12 cellular contexts compared by ENCODE assay signal in the genomic region with DNA sequence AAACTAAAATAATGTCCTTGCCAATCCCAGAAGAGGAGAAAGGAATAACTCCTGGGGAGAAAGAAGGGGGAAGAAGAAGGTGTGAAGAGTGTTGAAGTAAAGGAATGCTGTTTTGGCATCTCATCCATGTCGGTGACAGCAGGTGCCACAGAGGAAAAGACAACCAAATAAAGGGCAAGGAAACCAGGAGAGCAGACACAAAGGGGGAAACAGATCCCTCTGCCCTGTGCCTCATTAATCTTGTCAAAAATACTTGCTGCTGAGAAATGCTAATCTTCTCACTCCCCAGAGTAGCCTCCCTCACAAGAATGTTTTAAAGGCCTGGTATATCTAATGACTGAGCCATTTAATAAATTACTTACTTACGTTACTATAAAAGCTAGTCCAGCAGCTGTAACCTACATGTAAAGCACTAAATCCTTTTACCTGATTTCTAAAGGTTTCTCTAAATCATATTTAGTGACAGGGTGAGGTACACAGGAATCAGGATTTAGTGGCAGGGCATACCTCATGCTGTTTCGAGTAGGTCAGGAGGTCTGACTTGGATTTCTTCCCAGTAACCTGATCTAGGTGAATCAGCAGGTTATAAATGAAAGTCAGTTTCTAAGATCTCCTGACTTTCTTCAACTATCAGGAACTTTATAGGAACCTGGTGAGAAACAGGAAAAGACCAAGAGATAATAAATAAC.
A peak's percentile ranks its signal among the peaks of the same experiment; 100 is the strongest.
DNase-seq lines count a peak whose midpoint lies in the region; ATAC-seq and TF ChIP-seq lines count a peak whose summit lies in the region.
"Had no signal": no experiment of that assay in that cellular context is flagged by ENCODE, and none has a peak within 500 bp of the region (broad histone marks: within the 10 kb centered on the region; RNA-seq: fewer than 3 reads in every experiment).

No MANE protein-coding gene starts in this region.

- no peaks in the 10 kb centered on the region for H3K36me3 Mint-ChIP-seq in T-cell

- H3K4me3 Mint-ChIP-seq in T-cell, result no peak overlapping the region

- no peak for TF ChIP-seq POLR2A in gastrocnemius medialis (IDR thresholded peaks at IDR 0.05)

- ATAC-seq in gastrocnemius medialis (peak; percentile 99), HG03439 (IDR thresholded peaks at IDR 0.05; ENCODE audit: unreplicated experiment) (no peak), T-cell (replicated peaks in 1 of 4) (no peak)

- TF ChIP-seq CTCF in WERI-Rb-1 (IDR thresholded peaks at IDR 0.05; ENCODE audit: low read depth, low read length), result no peak
- TF ChIP-seq CTCF in kidney epithelial cell (IDR thresholded peaks at IDR 0.05; ENCODE audit: insufficient read depth, low read length, poor library complexity, severe bottlenecking), result no peak
- no peak for TF ChIP-seq CTCF in gastrocnemius medialis (IDR thresholded peaks at IDR 0.05 in 4 of 5, conservative IDR thresholded peaks at IDR 0.05 in 1 of 5)

- no peaks in the 10 kb centered on the region for H3K4me1 Mint-ChIP-seq in T-cell

- H3K27ac Mint-ChIP-seq in T-cell, result no peak overlapping the region

- intact Hi-C loops in gastrocnemius medialis (cut with DNase I; ENCODE audit: low total_unique reads), result loop anchor here (5.0 kb wide), 2 partner anchors 405 to 550 kb away; a partner anchor contains a TSS

- H3K27me3 Mint-ChIP-seq in T-cell, result no peaks in the 10 kb centered on the region

- no peaks in the 10 kb centered on the region for H3K9me3 Mint-ChIP-seq in T-cell

- no peaks in the 10 kb centered on the region for H3K9me3 ChIP-seq in WERI-Rb-1 (ENCODE audit: severe bottlenecking)
- no peaks in the 10 kb centered on the region for H3K9me3 ChIP-seq in gastrocnemius medialis
- H3K9me3 ChIP-seq: BE2C had no signal

- CTCF ChIA-PET in T-cell (lab: Charles Lee), result no interaction called here

- POLR2A ChIA-PET in T-cell (lab: Charles Lee), result no interaction called here

- no peak overlapping the region for H3K27ac ChIP-seq in WERI-Rb-1
- peak overlapping the region; percentile 79 to 83 (median 79) for H3K27ac ChIP-seq in gastrocnemius medialis

- DNase-seq in HT1080 (ENCODE audit: low read depth), result peak; percentile 55
- peak; percentile 26 for DNase-seq in WERI-Rb-1
- DNase-seq in kidney epithelial cell (ENCODE audit: low read depth), result peak; percentile 35
- peak; percentile 30 to 45 for DNase-seq in gastrocnemius medialis
- no peak for DNase-seq in NCI-H2227 treated with DMSO at 0.1 percent for 48 hours (lab: John Stamatoyannopoulos, UW)
- no peak for DNase-seq in T-cell
- DNase-seq: activated CD4-positive, alpha-beta T cell treated with anti-CD3 and anti-CD28 coated beads, Interleukin-2, amount 50 U/mL, for 1 hour; BE2C; NCI-H2081 treated with DMSO at 0.1 percent for 48 hours; SHP77; substantia nigra had no signal

- in situ Hi-C loops in gastrocnemius medialis (cut with MboI; ENCODE audit: low sequenced_read_pairs in 4 of 4), result no loop called here

- H3K36me3 ChIP-seq in WERI-Rb-1, result no peaks in the 10 kb centered on the region
- no peaks in the 10 kb centered on the region for H3K36me3 ChIP-seq in kidney epithelial cell (ENCODE audit: control insufficient read depth, insufficient read depth, low read length)
- no peaks in the 10 kb centered on the region for H3K36me3 ChIP-seq in gastrocnemius medialis
- H3K36me3 ChIP-seq: BE2C had no signal

- H3K27me3 ChIP-seq in WERI-Rb-1 (ENCODE audit: insufficient read depth, low read depth, severe bottlenecking) (no peaks in the 10 kb centered on the region), kidney epithelial cell (ENCODE audit: control insufficient read depth, insufficient read depth, low read length) (no peaks in the 10 kb centered on the region), gastrocnemius medialis (no peaks in the 10 kb centered on the region)
- H3K27me3 ChIP-seq: BE2C had no signal

- no peak overlapping the region for H3K4me3 ChIP-seq in WERI-Rb-1 (ENCODE audit: low read depth, low read length)
- no peak overlapping the region for H3K4me3 ChIP-seq in kidney epithelial cell (ENCODE audit: low read depth, low read length)
- H3K4me3 ChIP-seq in gastrocnemius medialis, result no peak overlapping the region

- peaks cover 19 to 21% of the 10 kb centered on the region in 2 donors for H3K4me1 ChIP-seq in gastrocnemius medialis
- H3K4me1 ChIP-seq: BE2C had no signal

Comparison
In these comparisons a context has a peak if more than half of its experiments do, and no peak if none do; other contexts are left out.
1. DNase-seq: peak in HT1080 (single experiment), WERI-Rb-1 (single experiment), kidney epithelial cell (single experiment) and gastrocnemius medialis (2 of 2); none in NCI-H2227 treated with DMSO at 0.1 percent for 48 hours (single experiment) and T-cell (0 of 34).
2. ATAC-seq: peak in gastrocnemius medialis (2 of 2); none in HG03439 (single experiment) and T-cell (0 of 4).